ENCODE assay signal across 17 cellular contexts in genomic region chr19:5608271-5608666, GRCh38. TPM values are rescaled to one million over a fixed set of nuclear protein-coding genes. Genes with fewer than 3 reads are reported as not detected.
DNase-seq lines count a peak whose midpoint lies in the region; ATAC-seq and TF ChIP-seq lines count a peak whose summit lies in the region.
"Had no signal": no experiment of that assay in that cellular context is flagged by ENCODE, and none has a peak within 500 bp of the region (broad histone marks: within the 10 kb centered on the region; RNA-seq: fewer than 3 reads in every experiment).

No MANE protein-coding gene starts in this region.

- H3K23me2 ChIP-seq in H9 (ENCODE audit: insufficient read length, low read depth, low read length, poor library complexity, severe bottlenecking), result no peaks in the 10 kb centered on the region

- H3K56ac ChIP-seq in H9 (ENCODE audit: insufficient read length, low read depth, low read length), result no peak overlapping the region

- no peaks in the 10 kb centered on the region for H3K4me1 ChIP-seq in CD8-positive, alpha-beta T cell (ENCODE audit: insufficient read depth, low read length)
- peaks cover 27% of the 10 kb centered on the region for H3K4me1 ChIP-seq in PC-3 (ENCODE audit: insufficient read depth, low read length)
- H3K4me1 ChIP-seq in prostate gland (replicated peaks), result no peaks in the 10 kb centered on the region
- H3K4me1 ChIP-seq in H9 (ENCODE audit: insufficient read depth, low read length), result no peaks in the 10 kb centered on the region

- no peaks in the 10 kb centered on the region for H3K9me2 ChIP-seq in PC-3 (replicated peaks; ENCODE audit: low read length)

- WGBS in prostate gland, result 73% methylated on average over 11 of the region's 11 CpGs
- no CpG with 5 or more reads among the region's 11 CpGs for WGBS in H9 (ENCODE audit: extremely low coverage, insufficient read length, low lambda C conversion rate)

- no peak overlapping the region for H2BK20ac ChIP-seq in H9 (ENCODE audit: low read depth, low read length, poor library complexity, severe bottlenecking)

- no peak for TF ChIP-seq POLR2A in prostate gland (IDR thresholded peaks at IDR 0.05)

- no peak overlapping the region for H2BK12ac ChIP-seq in H9 (ENCODE audit: insufficient read length, low read depth, low read length)

- H2AFZ ChIP-seq in PC-3 (ENCODE audit: low read length) (no peak overlapping the region), H9 (ENCODE audit: low read length) (no peak overlapping the region)

- peaks cover 80% of the 10 kb centered on the region for H3K79me2 ChIP-seq in PC-3 (ENCODE audit: low read length)
- no peaks in the 10 kb centered on the region; the same call in 1 of the 2 replicates for H3K79me2 ChIP-seq in H9 (ENCODE audit: insufficient read depth, low read length)

- peaks cover 88% of the 10 kb centered on the region for H3K36me3 Mint-ChIP-seq in CD8-positive, alpha-beta T cell
- H3K36me3 Mint-ChIP-seq in H9 (ENCODE audit: insufficient read depth in 1 of 3, low read depth in 3 of 3), result peaks cover 45 to 90% (median 84%) of the 10 kb centered on the region in 3 experiments; a peak in 6 of 7 replicates

- DNase-seq in CD8-positive, alpha-beta T cell, result no peak
- peak; percentile 84 for DNase-seq in PC-3
- peak; percentile 37 for DNase-seq in kidney tubule cell (ENCODE audit: low spot score)
- DNase-seq in prostate gland (ENCODE audit: low spot score), result no peak
- no peak for DNase-seq in H9
- DNase-seq in HT-29 (ENCODE audit: low spot score), result no peak
- DNase-seq: CD4-positive, alpha-beta memory T cell; Karpas-422; NCI-H1694; NCI-H2081; NCI-H2171; NCI-H345; NCI-H524; NCI-H774; NK-92 treated with Interleukin-12 subunit alpha and Interleukin-12 subunit beta, amount 100 ng/mL, for 24 hours; SJCRH30 had no signal

- no peaks in the 10 kb centered on the region for H3K27me3 Mint-ChIP-seq in CD8-positive, alpha-beta T cell (ENCODE audit: low read depth)
- no peaks in the 10 kb centered on the region for H3K27me3 Mint-ChIP-seq in H9 (ENCODE audit: low read depth)
- H3K27me3 Mint-ChIP-seq: CD4-positive, alpha-beta memory T cell had no signal

- H3K36me3 ChIP-seq in CD8-positive, alpha-beta T cell (ENCODE audit: insufficient read depth, low read length), result peaks cover 80% of the 10 kb centered on the region
- peaks cover 79% of the 10 kb centered on the region for H3K36me3 ChIP-seq in PC-3 (ENCODE audit: low read depth, low read length)
- H3K36me3 ChIP-seq in prostate gland, result peaks cover 16 to 22% of the 10 kb centered on the region in 2 donors

- H3K4me3 Mint-ChIP-seq in CD8-positive, alpha-beta T cell, result no peak overlapping the region
- no peak overlapping the region for H3K4me3 Mint-ChIP-seq in H9
- H3K4me3 Mint-ChIP-seq: CD4-positive, alpha-beta memory T cell had no signal

- H3K9ac ChIP-seq in PC-3 (ENCODE audit: low read length), result peak overlapping the region; percentile 59
- H3K9ac ChIP-seq in H9 (ENCODE audit: extremely low read depth, insufficient read length, low read length), result no peak overlapping the region

- no peak overlapping the region for H3K23ac ChIP-seq in H9 (ENCODE audit: insufficient read length, low read depth, low read length)

- no peaks in the 10 kb centered on the region for H3K27me3 ChIP-seq in CD8-positive, alpha-beta T cell (ENCODE audit: insufficient read depth, low read length)
- no peaks in the 10 kb centered on the region for H3K27me3 ChIP-seq in PC-3 (ENCODE audit: low read length)
- H3K27me3 ChIP-seq in prostate gland (replicated peaks; ENCODE audit: insufficient read depth), result no peaks in the 10 kb centered on the region
- no peaks in the 10 kb centered on the region for H3K27me3 ChIP-seq in H9 (ENCODE audit: insufficient read depth, low read length)
- H3K27me3 ChIP-seq: SJCRH30 had no signal

- no peak overlapping the region for H3T11ph ChIP-seq in H9 (ENCODE audit: low read length)

- intact Hi-C loops in CD8-positive, alpha-beta T cell (cut with DNase I, micrococcal nuclease), result no loop called here
- intact Hi-C loops in PC-3 (cut with micrococcal nuclease), result loop anchor here (1.0 kb wide), 1 partner anchor 14 kb away; the partner anchor contains the start of gene SAFB2
- intact Hi-C loops in prostate gland (cut with DNase I), result no loop called here

- H4K20me1 ChIP-seq in PC-3 (ENCODE audit: low read length) (peaks cover 24% of the 10 kb centered on the region), H9 (ENCODE audit: control insufficient read depth, insufficient read depth, insufficient read length) (no peaks in the 10 kb centered on the region)

- H2AK5ac ChIP-seq in H9 (ENCODE audit: insufficient read length, low read length), result no peak overlapping the region

- no peak overlapping the region for H3K14ac ChIP-seq in H9 (ENCODE audit: insufficient read depth, low read length)

- H3F3A ChIP-seq in PC-3 (ENCODE audit: low read length, unreplicated experiment), result no peaks in the 10 kb centered on the region

- H3K27ac Mint-ChIP-seq in CD8-positive, alpha-beta T cell, result peak overlapping the region; percentile 33
- H3K27ac Mint-ChIP-seq in H9, result no peak overlapping the region

- no peak for TF ChIP-seq CTCF in CD8-positive, alpha-beta T cell (IDR thresholded peaks at IDR 0.05)
- TF ChIP-seq CTCF in PC-3 (conservative IDR thresholded peaks at IDR 0.05; ENCODE audit: low read depth, low read length) (no peak), prostate gland (IDR thresholded peaks at IDR 0.05) (no peak), H9 (conservative IDR thresholded peaks at IDR 0.05) (no peak)

- peaks cover 2% of the 10 kb centered on the region for H3K79me1 ChIP-seq in H9 (ENCODE audit: insufficient read depth, low read depth, low read length, poor library complexity, severe bottlenecking)

- CTCF ChIA-PET in CD8-positive, alpha-beta T cell (lab: Charles Lee), result no interaction called here
- CTCF ChIA-PET in PC-3 (lab: Charles Lee), result no interaction called here

- H2BK15ac ChIP-seq in H9 (ENCODE audit: low read depth, low read length), result no peak overlapping the region

- H2BK120ac ChIP-seq in H9 (ENCODE audit: low read depth, low read length, poor library complexity, severe bottlenecking), result no peak overlapping the region

- no peak overlapping the region for H3K18ac ChIP-seq in H9 (ENCODE audit: insufficient read length, low read depth, low read length)

- H3K4ac ChIP-seq in H9 (ENCODE audit: low read depth, low read length), result no peak overlapping the region

- no peak overlapping the region for H2BK5ac ChIP-seq in H9 (ENCODE audit: insufficient read length, low read length)

- H3K4me2 ChIP-seq in PC-3 (ENCODE audit: low read length), result peak overlapping the region; percentile 43
- H3K4me2 ChIP-seq in H9 (ENCODE audit: insufficient read depth, insufficient read length, low read length), result no peak overlapping the region

- H3K4me3 ChIP-seq in CD8-positive, alpha-beta T cell (ENCODE audit: low read depth, low read length), result no peak overlapping the region
- H3K4me3 ChIP-seq in PC-3 (ENCODE audit: low read length), result no peak overlapping the region
- no peak overlapping the region for H3K4me3 ChIP-seq in prostate gland
- H3K4me3 ChIP-seq: SJCRH30 had no signal

- H4K5ac ChIP-seq in H9 (ENCODE audit: insufficient read length, low read depth, low read length), result no peak overlapping the region

- H3K27ac ChIP-seq in CD8-positive, alpha-beta T cell (ENCODE audit: low read depth, low read length), result no peak overlapping the region
- H3K27ac ChIP-seq in PC-3 (ENCODE audit: low read length), result peak overlapping the region; percentile 85
- H3K27ac ChIP-seq in prostate gland, result peak overlapping the region; percentile 33 to 61
- no peak overlapping the region for H3K27ac ChIP-seq in H9 (ENCODE audit: insufficient read length, low read depth, low read length)
- H3K27ac ChIP-seq: SJCRH30 had no signal

- peaks cover 22% of the 10 kb centered on the region for H3K4me1 Mint-ChIP-seq in CD8-positive, alpha-beta T cell (ENCODE audit: low read depth)
- H3K4me1 Mint-ChIP-seq in H9, result no peaks in the 10 kb centered on the region

- H4K8ac ChIP-seq in H9 (replicated peaks; ENCODE audit: insufficient read length, low read depth, low read length), result no peak overlapping the region

- POLR2A ChIA-PET in CD8-positive, alpha-beta T cell (lab: Charles Lee), result no interaction called here
- POLR2A ChIA-PET in PC-3 (lab: Charles Lee; ENCODE audit: unreplicated experiment), result no interaction called here

- no peak overlapping the region for H4K91ac ChIP-seq in H9 (ENCODE audit: insufficient read length, low read depth, low read length)

- no peaks in the 10 kb centered on the region for H3K9me3 Mint-ChIP-seq in CD8-positive, alpha-beta T cell
- no peaks in the 10 kb centered on the region for H3K9me3 Mint-ChIP-seq in H9
- H3K9me3 Mint-ChIP-seq: CD4-positive, alpha-beta memory T cell had no signal

- H3K9me3 ChIP-seq in CD8-positive, alpha-beta T cell (ENCODE audit: low read length), result no peaks in the 10 kb centered on the region
- no peaks in the 10 kb centered on the region for H3K9me3 ChIP-seq in PC-3 (ENCODE audit: low read length)
- H3K9me3 ChIP-seq in prostate gland, result no peaks in the 10 kb centered on the region
- H3K9me3 ChIP-seq in H9 (ENCODE audit: control insufficient read depth, low read depth, low read length), result no peaks in the 10 kb centered on the region
- H3K9me3 ChIP-seq: SJCRH30 had no signal

- no peak for ATAC-seq in CD8-positive, alpha-beta T cell
- peak; percentile 79 for ATAC-seq in PC-3
- no peak for ATAC-seq in HG03439 (IDR thresholded peaks at IDR 0.05; ENCODE audit: unreplicated experiment)

- no TSS peak for BruUV-seq in PC-3 (replicated peaks; lab: Mats Ljungman, UMichigan)

RNA-seq across cellular contexts. Expression of gene SAFB2, which starts 14.3 kb away (rescaled TPM):
- total RNA-seq in CD8-positive, alpha-beta T cell, result 100 to 1,000 TPM; 293 to 302 TPM
- total RNA-seq in PC-3 (2014; rRNA removed), result 77.5 and 101 TPM in 2 replicates
- total RNA-seq in prostate gland, result 100 to 1,000 TPM in 1 of 2 donors, 10 to 100 TPM in 1; 37.8 to 118 TPM
- 70.3 and 76.1 TPM in 2 replicates for total RNA-seq in H9 (2021)
- 37.8 and 38.1 TPM in 2 replicates for total RNA-seq in HT-29 (2014; rRNA removed; shearing (Covaris generic))

RNA-seq across cellular contexts. Expression of gene SAFB, which starts 14.6 kb away (rescaled TPM):
- total RNA-seq in CD8-positive, alpha-beta T cell, result 100 to 1,000 TPM; 190 to 191 TPM
- total RNA-seq in PC-3 (2014; rRNA removed) (94.9 and 164 TPM in 2 replicates), prostate gland (100 to 1,000 TPM in 1 of 2 donors, 10 to 100 TPM in 1; 63.6 to 182 TPM), H9 (2021) (107 and 110 TPM in 2 replicates)
- total RNA-seq in HT-29 (2014; rRNA removed; shearing (Covaris generic)), result 59.2 and 84.1 TPM in 2 replicates

RNA-seq across cellular contexts. Expression of gene TINCR, which starts 40.5 kb away (rescaled TPM):
- 1 to 10 TPM; 1.1 to 1.8 TPM for total RNA-seq in CD8-positive, alpha-beta T cell
- total RNA-seq in PC-3 (2014; rRNA removed), result 0.58 and 0.69 TPM in 2 replicates
- 1 to 10 TPM; 6.7 to 8.4 TPM for total RNA-seq in prostate gland
- total RNA-seq in H9 (2021), result 0.17 and 0.18 TPM in 2 replicates
- total RNA-seq in HT-29 (2014; rRNA removed; shearing (Covaris generic)), result not detected in 2 replicates
- total RNA-seq: SJCRH30 had no signal

Comparison
In these comparisons a context has a peak if more than half of its experiments do, and no peak if none do; other contexts are left out.
1. DNase-seq: peak in PC-3 (single experiment) and kidney tubule cell (single experiment); none in CD8-positive, alpha-beta T cell (0 of 7), prostate gland (single experiment), H9 (single experiment) and HT-29 (single experiment).
2. H3K27ac ChIP-seq: peak in PC-3 (single experiment) and prostate gland (2 of 2); none in CD8-positive, alpha-beta T cell (single experiment) and H9 (single experiment).